In genomic region chr12:45890276-45890675, GRCh38 we compare ENCODE assay signal across 19 cellular contexts.
"Had no signal": no experiment of that assay in that cellular context is flagged by ENCODE, and none has a peak within 500 bp of the region (broad histone marks: within the 10 kb centered on the region; RNA-seq: fewer than 3 reads in every experiment).

No MANE protein-coding gene starts in this region.

- H3K9me3 Mint-ChIP-seq: central memory CD8-positive, alpha-beta T cell; immature natural killer cell; natural killer cell treated with Interleukin-12 subunit alpha and Interleukin-12 subunit beta and Interleukin-15 and Interleukin-18, amount 100 ng/mL, for 72 hours; stimulated activated naive CD8-positive, alpha-beta T cell treated with anti-CD3 and anti-CD28 coated beads, Interleukin-15, Interleukin-2, amounts not matched to agents 100 ng/mL and 50 ng/mL, for 24 hours had no signal

- H3K4me3 Mint-ChIP-seq: activated CD4-positive, alpha-beta T cell treated with anti-CD3 and anti-CD28 coated beads, Interleukin-2, amount 10 ng/mL, durations not matched to agents 7 days and 5 days; activated naive CD8-positive, alpha-beta T cell treated with anti-CD3 and anti-CD28 coated beads for 36 hours; activated T-helper 1 cell treated with anti-CD3 and anti-CD28 coated beads, Interleukin-12 subunit alpha, Interleukin-12 subunit beta, Interleukin-2, Interleukin-4 antibody, amounts not matched to agents 30 ng/mL and 10 ng/mL and 1 ng/mL, durations not matched to agents 14 hours and 24 hours and 36 hours; central memory CD8-positive, alpha-beta T cell; immature natural killer cell; natural killer cell treated with Interleukin-12 subunit alpha and Interleukin-12 subunit beta and Interleukin-15 and Interleukin-18, amount 100 ng/mL, for 72 hours; stimulated activated naive CD8-positive, alpha-beta T cell treated with anti-CD3 and anti-CD28 coated beads, Interleukin-15, Interleukin-2, amounts not matched to agents 100 ng/mL and 50 ng/mL, for 24 hours had no signal

- H3K4me1 ChIP-seq: right atrium auricular region, spleen, suprapubic skin, upper lobe of left lung had no signal

- H3K4me3 ChIP-seq: right atrium auricular region, spleen, suprapubic skin, upper lobe of left lung had no signal

- H3K27me3 ChIP-seq: brain microvascular endothelial cell, right atrium auricular region, spleen, suprapubic skin, upper lobe of left lung had no signal

- ATAC-seq: natural killer cell treated with Interleukin-12 subunit alpha and Interleukin-12 subunit beta and Interleukin-15 and Interleukin-18, amount 100 ng/mL, for 72 hours had no signal

- DNase-seq: activated CD4-positive, alpha-beta T cell treated with anti-CD3 and anti-CD28 coated beads, Interleukin-2, amount 10 ng/mL, durations not matched to agents 7 days and 5 days; activated CD4-positive, CD25-positive, alpha-beta regulatory T cell; activated CD8-positive, alpha-beta memory T cell treated with anti-CD3 and anti-CD28 coated beads for 24 hours; activated naive CD8-positive, alpha-beta T cell treated with anti-CD3 and anti-CD28 coated beads for 36 hours; amygdala; brain microvascular endothelial cell; effector memory CD4-positive, alpha-beta T cell; foreskin melanocyte; immature natural killer cell; mesendoderm; nucleus accumbens; spleen; upper lobe of left lung had no signal

- H3K9me3 ChIP-seq: right atrium auricular region, suprapubic skin, upper lobe of left lung had no signal

- H3K27ac ChIP-seq: brain microvascular endothelial cell, right atrium auricular region, spleen, suprapubic skin, upper lobe of left lung had no signal

- H3K27me3 Mint-ChIP-seq: activated CD4-positive, alpha-beta T cell treated with anti-CD3 and anti-CD28 coated beads, Interleukin-2, amount 10 ng/mL, durations not matched to agents 7 days and 5 days; activated naive CD8-positive, alpha-beta T cell treated with anti-CD3 and anti-CD28 coated beads for 36 hours; central memory CD8-positive, alpha-beta T cell; natural killer cell treated with Interleukin-12 subunit alpha and Interleukin-12 subunit beta and Interleukin-15 and Interleukin-18, amount 100 ng/mL, for 72 hours; stimulated activated naive CD8-positive, alpha-beta T cell treated with anti-CD3 and anti-CD28 coated beads, Interleukin-15, Interleukin-2, amounts not matched to agents 100 ng/mL and 50 ng/mL, for 24 hours had no signal

- H3K27ac Mint-ChIP-seq: activated CD4-positive, alpha-beta T cell treated with anti-CD3 and anti-CD28 coated beads, Interleukin-2, amount 10 ng/mL, durations not matched to agents 7 days and 5 days; activated naive CD8-positive, alpha-beta T cell treated with anti-CD3 and anti-CD28 coated beads for 36 hours; activated T-helper 1 cell treated with anti-CD3 and anti-CD28 coated beads, Interleukin-12 subunit alpha, Interleukin-12 subunit beta, Interleukin-2, Interleukin-4 antibody, amounts not matched to agents 30 ng/mL and 10 ng/mL and 1 ng/mL, durations not matched to agents 14 hours and 24 hours and 36 hours; natural killer cell treated with Interleukin-12 subunit alpha and Interleukin-12 subunit beta and Interleukin-15 and Interleukin-18, amount 100 ng/mL, for 72 hours; stimulated activated naive CD8-positive, alpha-beta T cell treated with anti-CD3 and anti-CD28 coated beads, Interleukin-15, Interleukin-2, amounts not matched to agents 100 ng/mL and 50 ng/mL, for 24 hours had no signal

- H3K4me1 Mint-ChIP-seq: central memory CD8-positive, alpha-beta T cell had no signal
